ENCODE assay signal across 1 cellular context in genomic region chr19:45584332-45585157, GRCh38.
A peak's percentile ranks its signal among the peaks of the same experiment; 100 is the strongest.
TF ChIP-seq lines count a peak whose summit lies in the region.

OPA3 (minus strand) TSS chr19:45584802; CDS start chr19:45584764, 38 bp downstream.

TF ChIP-seq in HEK293, 187 proteins besides CTCF, POLR2A, EP300 and RAD21 (continued from another document):
- peak; percentile 64; the same call in 1 of the 2 replicates for TF ChIP-seq TCF7L2 (IDR thresholded peaks at IDR 0.05; ENCODE audit: borderline replicate concordance, low read depth, low read length)
- TF ChIP-seq ZNF473 (tag by site-specific recombination; IDR thresholded peaks at IDR 0.05): no peak
- peak; percentile 36; the same call in 1 of the 2 replicates for TF ChIP-seq ZNF518A (tag by site-specific recombination; conservative IDR thresholded peaks at IDR 0.05; ENCODE audit: low read depth)
- TF ChIP-seq OVOL3 (tag by site-specific recombination; IDR thresholded peaks at IDR 0.05): 0 out of 2 replicates have a peak, but pooled peaks have one; percentile 16
- TF ChIP-seq ZNF514 (tag by site-specific recombination; IDR thresholded peaks at IDR 0.05): no peak
- no peak for TF ChIP-seq ZNF223 (tag by site-specific recombination; IDR thresholded peaks at IDR 0.05)
- no peak for TF ChIP-seq ZNF548 (tag by site-specific recombination; IDR thresholded peaks at IDR 0.05)
- no peak for TF ChIP-seq ZSCAN23 (tag by site-specific recombination; IDR thresholded peaks at IDR 0.05)
- TF ChIP-seq ZNF488 (tag by site-specific recombination; IDR thresholded peaks at IDR 0.05): no peak
- no peak for TF ChIP-seq ZSCAN5A (tag by site-specific recombination; IDR thresholded peaks at IDR 0.05)
- TF ChIP-seq SP2 (tag by site-specific recombination; IDR thresholded peaks at IDR 0.05): peak; percentile 85
- TF ChIP-seq ATF2 (tag by site-specific recombination; IDR thresholded peaks at IDR 0.05; ENCODE audit: low read depth): peak; percentile 99
- no peak for TF ChIP-seq FEZF1 (tag by site-specific recombination; IDR thresholded peaks at IDR 0.05)
- peak; percentile 48; the same call in 1 of the 2 replicates for TF ChIP-seq SCRT1 (tag by site-specific recombination; IDR thresholded peaks at IDR 0.05; ENCODE audit: borderline replicate concordance)
- TF ChIP-seq ZNF76 (tag by site-specific recombination; IDR thresholded peaks at IDR 0.05; ENCODE audit: borderline replicate concordance, low read depth): peak; percentile 17; the same call in 1 of the 2 replicates
- no peak for TF ChIP-seq ZNF239 (tag by site-specific recombination; IDR thresholded peaks at IDR 0.05)
- TF ChIP-seq ZBTB26 (tag by site-specific recombination; optimal IDR thresholded peaks at IDR 0.05): peak; percentile 85
- no peak for TF ChIP-seq ZNF248 (tag by site-specific recombination; IDR thresholded peaks at IDR 0.05)
- 0 out of 2 replicates have a peak, but pooled peaks have one; percentile 14 for TF ChIP-seq ZNF639 (tag by site-specific recombination; IDR thresholded peaks at IDR 0.05)
- peak; percentile 52; the same call in 1 of the 2 replicates for TF ChIP-seq KLF16 (tag by site-specific recombination; IDR thresholded peaks at IDR 0.05)
- no peak for TF ChIP-seq ZBTB7A (tag by site-specific recombination; IDR thresholded peaks at IDR 0.05; ENCODE audit: low read depth)
- peak; percentile 95 for TF ChIP-seq ZNF335 (tag by site-specific recombination; conservative IDR thresholded peaks at IDR 0.05)
- peak; percentile 78; the same call in 1 of the 2 replicates for TF ChIP-seq ZXDB (tag by site-specific recombination; IDR thresholded peaks at IDR 0.05)
- TF ChIP-seq ZNF660 (tag by site-specific recombination; IDR thresholded peaks at IDR 0.05): no peak; the same call in 1 of the 2 replicates
- peak; percentile 86; the same call in 1 of the 2 replicates for TF ChIP-seq KLF8 (tag by site-specific recombination; IDR thresholded peaks at IDR 0.05)
- no peak for TF ChIP-seq GLI2 (tag by site-specific recombination; IDR thresholded peaks at IDR 0.05; ENCODE audit: borderline replicate concordance, low read depth)
TF ChIP-seq in HEK293: peak in this region for 38.
